8 cellular contexts compared by ENCODE assay signal in genomic region chr2:119823734-119824334, GRCh38.
DNase-seq lines count a peak whose midpoint lies in the region; ATAC-seq and TF ChIP-seq lines count a peak whose summit lies in the region.

No MANE protein-coding gene starts in this region.

- H3K4me3 ChIP-seq in left ventricle myocardium inferior = no peak overlapping the region

- no peaks in the 10 kb centered on the region for H3K9me3 Mint-ChIP-seq in activated naive CD4-positive, alpha-beta T cell treated with anti-CD3 and anti-CD28 coated beads for 36 hours

- no peaks in the 10 kb centered on the region for H3K9me3 ChIP-seq in left ventricle myocardium inferior (replicated peaks)

- intact Hi-C loops in activated naive CD4-positive, alpha-beta T cell treated with anti-CD3 and anti-CD28 coated beads for 36 hours (cut with micrococcal nuclease) = loop anchor here (1.0 to 5.0 kb wide), 5 partner anchors 71 to 403 kb away; no protein-coding TSS in a partner anchor
- intact Hi-C loops in left ventricle myocardium inferior (cut with micrococcal nuclease) = no loop called here

- H3K4me3 Mint-ChIP-seq in activated naive CD4-positive, alpha-beta T cell treated with anti-CD3 and anti-CD28 coated beads for 36 hours = no peak overlapping the region

- no peaks in the 10 kb centered on the region for H3K27me3 ChIP-seq in left ventricle myocardium inferior (ENCODE audit: low read depth)

- peak; percentile 78 for TF ChIP-seq CTCF in left ventricle myocardium inferior (IDR thresholded peaks at IDR 0.05; ENCODE audit: borderline replicate concordance)

- no peak overlapping the region for H3K27ac Mint-ChIP-seq in activated naive CD4-positive, alpha-beta T cell treated with anti-CD3 and anti-CD28 coated beads for 36 hours

- no peaks in the 10 kb centered on the region for H3K36me3 ChIP-seq in left ventricle myocardium inferior

- CTCF ChIA-PET in activated naive CD4-positive, alpha-beta T cell treated with anti-CD3 and anti-CD28 coated beads for 36 hours (lab: Charles Lee) = interaction anchor here (0.6 to 1.7 kb wide), 14 partner anchors 11 to 485 kb away, joined by 3 to 7 read pairs (median 4); no protein-coding TSS in a partner anchor

- H3K4me1 Mint-ChIP-seq in activated naive CD4-positive, alpha-beta T cell treated with anti-CD3 and anti-CD28 coated beads for 36 hours (ENCODE audit: low read depth) = peaks cover 51% of the 10 kb centered on the region

- peaks cover 36% of the 10 kb centered on the region for H3K4me1 ChIP-seq in left ventricle myocardium inferior

- no peaks in the 10 kb centered on the region for H3K27me3 Mint-ChIP-seq in activated naive CD4-positive, alpha-beta T cell treated with anti-CD3 and anti-CD28 coated beads for 36 hours (ENCODE audit: low read depth)

- no peak for ATAC-seq in HG03565 (IDR thresholded peaks at IDR 0.05; ENCODE audit: unreplicated experiment)

- peaks cover 5% of the 10 kb centered on the region for H3K36me3 Mint-ChIP-seq in activated naive CD4-positive, alpha-beta T cell treated with anti-CD3 and anti-CD28 coated beads for 36 hours (ENCODE audit: low read depth)

- DNase-seq in 8988T = peak; percentile 22
- DNase-seq in EH (ENCODE audit: low read depth) = peak; percentile 55
- DNase-seq in NCI-H1694 treated with DMSO at 0.1 percent for 48 hours (lab: John Stamatoyannopoulos, UW) = peak; percentile 26
- DNase-seq in activated naive CD4-positive, alpha-beta T cell treated with anti-CD3 and anti-CD28 coated beads for 36 hours = peak; percentile 52
- no peak for DNase-seq in left ventricle myocardium inferior
- peak; percentile 15 to 32 for DNase-seq in stimulated activated CD4-positive, alpha-beta T cell treated with anti-CD3 and anti-CD28 coated beads, Interleukin-4, amount 100 ng/mL, for 4 hours
- DNase-seq in NCI-H1417 treated with DMSO at 0.1 percent for 48 hours (lab: John Stamatoyannopoulos, UW) = no peak

- H3K27ac ChIP-seq in left ventricle myocardium inferior (replicated peaks) = no peak overlapping the region

Comparison
In these comparisons a context has a peak if more than half of its experiments do, and no peak if none do; other contexts are left out.
1. DNase-seq: peak in 8988T (single experiment), EH (single experiment), NCI-H1694 treated with DMSO at 0.1 percent for 48 hours (single experiment), activated naive CD4-positive, alpha-beta T cell treated with anti-CD3 and anti-CD28 coated beads for 36 hours (single experiment) and stimulated activated CD4-positive, alpha-beta T cell treated with anti-CD3 and anti-CD28 coated beads, Interleukin-4, amount 100 ng/mL, for 4 hours (2 of 2); none in left ventricle myocardium inferior (single experiment) and NCI-H1417 treated with DMSO at 0.1 percent for 48 hours (single experiment).